9 cellular contexts compared by ENCODE assay signal in the genomic region with DNA sequence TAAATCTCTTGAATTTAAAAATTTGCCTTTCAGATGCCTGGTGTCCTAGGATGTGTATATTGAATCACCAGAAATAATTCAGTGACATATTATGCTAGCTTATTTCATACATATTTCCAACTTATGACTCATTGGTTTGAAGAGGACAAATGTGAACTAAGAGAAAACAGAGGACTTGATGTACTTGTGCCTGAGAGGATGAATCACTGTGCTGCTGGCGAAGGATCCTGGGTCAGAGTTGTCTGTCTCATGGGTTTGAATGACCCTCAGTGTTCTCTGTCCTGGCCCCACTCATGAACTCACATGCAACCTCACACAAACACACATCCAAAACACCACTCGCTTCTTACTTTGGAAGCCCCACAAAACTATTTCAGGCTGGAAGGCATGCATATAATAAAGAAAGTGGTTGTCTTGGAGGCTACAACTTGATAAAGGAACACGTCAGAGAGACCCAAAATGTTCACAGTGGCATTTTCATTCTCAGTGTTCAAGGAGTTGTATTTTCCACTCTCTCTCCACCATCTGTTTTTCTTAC.
DNase-seq lines count a peak whose midpoint lies in the region; ATAC-seq, FAIRE-seq and TF ChIP-seq lines count a peak whose summit lies in the region.
"Had no signal": no experiment of that assay in that cellular context is flagged by ENCODE, and none has a peak within 500 bp of the region (broad histone marks: within the 10 kb centered on the region; RNA-seq: fewer than 3 reads in every experiment).

No MANE protein-coding gene starts in this region.

- H3K27me3 ChIP-seq in liver (ENCODE audit: control insufficient read depth in 4 of 4, insufficient read depth in 4 of 4, low read length in 3 of 4) = no peaks in the 10 kb centered on the region
- H3K27me3 ChIP-seq in HepG2 (ENCODE audit: control insufficient read depth in 1 of 2, insufficient read depth in 2 of 2, low read length in 2 of 2) = no peaks in the 10 kb centered on the region
- no peaks in the 10 kb centered on the region for H3K27me3 ChIP-seq in muscle layer of duodenum (ENCODE audit: low read depth, low read length)
- H3K27me3 ChIP-seq in aorta (ENCODE audit: control insufficient read depth in 1 of 2, insufficient read depth in 2 of 2, low read length in 1 of 2) = no peaks in the 10 kb centered on the region

- TF ChIP-seq CTCF in liver (IDR thresholded peaks at IDR 0.05; ENCODE audit: low read depth, low read length, missing input control) = no peak
- TF ChIP-seq CTCF in HepG2 (CRISPR knock-in tag; IDR thresholded peaks at IDR 0.05) = no peak

- no peak for TF ChIP-seq POLR2A in HepG2 (IDR thresholded peaks at IDR 0.05; ENCODE audit: insufficient read depth in 1 of 2, low read depth in 2 of 2, low read length in 2 of 2)

- TF ChIP-seq EP300 in HepG2 (IDR thresholded peaks at IDR 0.05; ENCODE audit: low read depth in 2 of 2, low read length in 2 of 2) (no peak), HepG2 (CRISPR knock-in tag; IDR thresholded peaks at IDR 0.05; ENCODE audit: borderline replicate concordance) (no peak)

- intact Hi-C loops in HepG2 (cut with micrococcal nuclease; ENCODE audit: unreplicated experiment) (no loop called here), aorta (cut with DNase I) (no loop called here)

- FAIRE-seq in HepG2 (lab: Jason Lieb, UNC) = no peak

- no peak overlapping the region for H2AFZ ChIP-seq in HepG2 (ENCODE audit: low read length)

- DNase-seq in HepG2 (ENCODE audit: low spot score) = no peak
- peak; percentile 75 to 77 for DNase-seq in aorta
- DNase-seq in activated CD4-positive, alpha-beta T cell treated with anti-CD3 and anti-CD28 coated beads, Interleukin-2, amount 50 U/mL, for 1 hour = no peak

- no peaks in the 10 kb centered on the region for H3K79me2 ChIP-seq in HepG2 (ENCODE audit: insufficient read depth, low read length)

- BruUV-seq in HepG2 (replicated peaks; lab: Mats Ljungman, UMichigan) = no TSS peak

- TF ChIP-seq RAD21 in liver (IDR thresholded peaks at IDR 0.05) (peak in 1 of 2 donors; percentile 10), HepG2 (CRISPR knock-in tag; IDR thresholded peaks at IDR 0.05) (no peak)

- no peaks in the 10 kb centered on the region for H4K20me1 ChIP-seq in HepG2 (ENCODE audit: insufficient read depth, low read length)

- H3K36me3 ChIP-seq in liver (ENCODE audit: control insufficient read depth in 4 of 4, insufficient read depth in 3 of 4, low read depth in 1 of 4, low read length in 3 of 4) (no peaks in the 10 kb centered on the region), HepG2 (replicated peaks in 1 of 2; ENCODE audit: control insufficient read depth in 1 of 2, insufficient read depth in 2 of 2, low read length in 2 of 2) (no peaks in the 10 kb centered on the region), muscle layer of duodenum (ENCODE audit: control insufficient read depth in 1 of 2, insufficient read depth in 2 of 2, low read length in 2 of 2) (no peaks in the 10 kb centered on the region), aorta (ENCODE audit: control insufficient read depth in 1 of 2, insufficient read depth in 2 of 2, low read length in 1 of 2) (no peaks in the 10 kb centered on the region)

- H3K9me3 ChIP-seq in liver (ENCODE audit: control insufficient read depth in 4 of 4, low read length in 3 of 4) (no peaks in the 10 kb centered on the region), HepG2 (ENCODE audit: low read length) (peaks cover 10% of the 10 kb centered on the region), muscle layer of duodenum (ENCODE audit: control insufficient read depth in 1 of 2, low read length in 2 of 2) (no peaks in the 10 kb centered on the region), aorta (ENCODE audit: control insufficient read depth, low read length) (no peaks in the 10 kb centered on the region)

- H3K9ac ChIP-seq in liver (ENCODE audit: low read depth in 1 of 2, low read length in 2 of 2) (no peak overlapping the region), HepG2 (ENCODE audit: insufficient read depth, low read depth, low read length) (no peak overlapping the region)

- H3K4me3 ChIP-seq in liver (ENCODE audit: low read depth in 1 of 3, low read length in 3 of 3) (no peak overlapping the region), HepG2 (replicated peaks in 1 of 3; ENCODE audit: insufficient read depth in 1 of 3, low read depth in 2 of 3, low read length in 3 of 3) (no peak overlapping the region), muscle layer of duodenum (ENCODE audit: low read depth in 1 of 2, low read length in 2 of 2) (no peak overlapping the region), aorta (ENCODE audit: low read length in 2 of 2) (peak overlapping the region in 1 of 2 donors; percentile 26)

- in situ Hi-C loops in HepG2 (cut with HindIII; ENCODE audit: extremely low pct_ligation_motif_present, low pct_unique_long_range_greater_than_20kb) = no loop called here

- H3K4me2 ChIP-seq in HepG2 (ENCODE audit: low read depth, low read length) = no peak overlapping the region

- peak overlapping the region; percentile 36 to 62 for H3K27ac ChIP-seq in liver (ENCODE audit: low read depth in 1 of 2, low read length in 2 of 2)
- no peak overlapping the region for H3K27ac ChIP-seq in HepG2 (ENCODE audit: extremely low read length, insufficient read depth, low read length)
- peak overlapping the region; percentile 82 for H3K27ac ChIP-seq in muscle layer of duodenum (ENCODE audit: low read length)
- peak overlapping the region; percentile 89 to 90 for H3K27ac ChIP-seq in aorta (ENCODE audit: low read depth in 1 of 2, low read length in 2 of 2)

- CTCF ChIA-PET in HepG2 (lab: Yijun Ruan, JAX; ENCODE audit: low intra/inter-chr PET ratio, low total read pairs) = no interaction called here

- POLR2A ChIA-PET in HepG2 (lab: Yijun Ruan, JAX) = no interaction called here

- 80% methylated on average over 3 of the region's 3 CpGs for WGBS in liver
- WGBS in HepG2 (ENCODE audit: low lambda C conversion rate) = 0% methylated on average over 3 of the region's 3 CpGs
- 2 to 7% methylated on average over 3 of the region's 3 CpGs for WGBS in aorta, 2 donors

- H3K4me1 ChIP-seq in liver (ENCODE audit: control insufficient read depth in 4 of 4, insufficient read depth in 4 of 4, low read length in 3 of 4) (peaks cover 9 to 25% (median 16%) of the 10 kb centered on the region in 4 donors), HepG2 (ENCODE audit: insufficient read depth, low read length) (no peaks in the 10 kb centered on the region), muscle layer of duodenum (ENCODE audit: control insufficient read depth in 1 of 2, insufficient read depth in 2 of 2, low read length in 2 of 2) (peaks cover 6 to 9% of the 10 kb centered on the region in 2 donors), aorta (ENCODE audit: control insufficient read depth in 1 of 2, insufficient read depth in 2 of 2, low read length in 2 of 2) (peaks cover 0 to 9% of the 10 kb centered on the region in 2 donors)

- no peak for ATAC-seq in HepG2
- ATAC-seq in esophagus mucosa = peak; percentile 84
- peak; percentile 96 for ATAC-seq in aorta (ENCODE audit: low FRiP score)
- no peak for ATAC-seq in HG02798 (IDR thresholded peaks at IDR 0.05; ENCODE audit: poor library complexity, unreplicated experiment)
- ATAC-seq in HG03354 (IDR thresholded peaks at IDR 0.05; ENCODE audit: poor library complexity, severe bottlenecking, unreplicated experiment) = no peak
- ATAC-seq: natural killer cell treated with Interleukin-12 subunit alpha and Interleukin-12 subunit beta and Interleukin-15 and Interleukin-18, amount 100 ng/mL, for 72 hours had no signal

TF ChIP-seq in liver, 16 proteins besides CTCF, POLR2A, EP300 and RAD21 (continues in another document):
- TF ChIP-seq NR2F2 (IDR thresholded peaks at IDR 0.05) (peak; percentile 97), RXRA (IDR thresholded peaks at IDR 0.05) (peak; percentile 64 to 70), YY1 (IDR thresholded peaks at IDR 0.05) (peak; percentile 12), JUND (IDR thresholded peaks at IDR 0.05) (peak; percentile 74 to 92), HNF4G (IDR thresholded peaks at IDR 0.05) (no peak)

TF ChIP-seq in HepG2, 621 proteins besides CTCF, POLR2A, EP300 and RAD21:
- TF ChIP-seq HNF4G (IDR thresholded peaks at IDR 0.05; ENCODE audit: borderline replicate concordance, low read depth, low read length) (no peak), HNF4G (CRISPR knock-in tag; IDR thresholded peaks at IDR 0.05; ENCODE audit: borderline replicate concordance, low read depth) (no peak), ELF4 (CRISPR knock-in tag; IDR thresholded peaks at IDR 0.05; ENCODE audit: borderline replicate concordance) (no peak), HNRNPUL1 (IDR thresholded peaks at IDR 0.05; ENCODE audit: low read depth, low read length) (no peak), BRD4 (CRISPR knock-in tag; IDR thresholded peaks at IDR 0.05) (no peak)
- TF ChIP-seq, protein P1, sequence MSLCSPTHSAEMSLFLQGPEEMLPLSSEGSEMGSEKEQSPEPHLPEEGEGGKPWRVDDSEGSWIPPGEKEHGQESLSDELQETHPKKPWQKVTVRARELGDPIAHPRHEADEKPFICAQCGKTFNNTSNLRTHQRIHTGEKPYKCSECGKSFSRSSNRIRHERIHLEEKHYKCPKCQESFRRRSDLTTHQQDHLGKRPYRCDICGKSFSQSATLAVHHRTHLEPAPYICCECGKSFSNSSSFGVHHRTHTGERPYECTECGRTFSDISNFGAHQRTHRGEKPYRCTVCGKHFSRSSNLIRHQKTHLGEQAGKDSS (CRISPR knock-in tag; IDR thresholded peaks at IDR 0.05; ENCODE audit: borderline replicate concordance, low read depth) = no peak
TF ChIP-seq in HepG2: peak in this region for 0.

Comparison
In these comparisons a context has a peak if more than half of its experiments do, and no peak if none do; other contexts are left out.
1. ATAC-seq: peak in esophagus mucosa (single experiment) and aorta (single experiment); none in HepG2 (single experiment), HG02798 (single experiment) and HG03354 (single experiment).
2. DNase-seq: peak in aorta (2 of 2); none in HepG2 (single experiment) and activated CD4-positive, alpha-beta T cell treated with anti-CD3 and anti-CD28 coated beads, Interleukin-2, amount 50 U/mL, for 1 hour (single experiment).